Comparison of ENCODE assay signal across 1 cellular context in genomic region chr3:38454179-38454883, GRCh38.
TF ChIP-seq lines count a peak whose summit lies in the region.

No MANE protein-coding gene starts in this region.

TF ChIP-seq in HepG2, 621 proteins besides CTCF, POLR2A, EP300 and RAD21 (continued from another document and continues in another):
- TF ChIP-seq, protein P1, sequence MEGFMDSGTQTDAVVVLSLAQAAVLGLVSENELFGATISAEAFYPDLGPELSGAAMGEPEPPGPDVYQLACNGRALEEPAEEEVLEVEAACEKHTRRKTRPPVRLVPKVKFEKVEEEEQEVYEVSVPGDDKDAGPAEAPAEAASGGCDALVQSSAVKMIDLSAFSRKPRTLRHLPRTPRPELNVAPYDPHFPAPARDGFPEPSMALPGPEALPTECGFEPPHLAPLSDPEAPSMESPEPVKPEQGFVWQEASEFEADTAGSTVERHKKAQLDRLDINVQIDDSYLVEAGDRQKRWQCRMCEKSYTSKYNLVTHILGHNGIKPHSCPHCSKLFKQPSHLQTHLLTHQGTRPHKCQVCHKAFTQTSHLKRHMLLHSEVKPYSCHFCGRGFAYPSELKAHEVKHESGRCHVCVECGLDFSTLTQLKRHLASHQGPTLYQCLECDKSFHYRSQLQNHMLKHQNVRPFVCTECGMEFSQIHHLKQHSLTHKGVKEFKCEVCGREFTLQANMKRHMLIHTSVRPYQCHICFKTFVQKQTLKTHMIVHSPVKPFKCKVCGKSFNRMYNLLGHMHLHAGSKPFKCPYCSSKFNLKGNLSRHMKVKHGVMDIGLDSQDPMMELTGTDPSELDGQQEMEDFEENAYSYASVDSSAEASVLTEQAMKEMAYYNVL (CRISPR knock-in tag; IDR thresholded peaks at IDR 0.05; ENCODE audit: borderline replicate concordance) = no peak
- TF ChIP-seq ZBTB10 (CRISPR knock-in tag; IDR thresholded peaks at IDR 0.05; ENCODE audit: borderline replicate concordance) (no peak), ZBTB2 (CRISPR knock-in tag; IDR thresholded peaks at IDR 0.05; ENCODE audit: low read depth) (no peak), CREM (IDR thresholded peaks at IDR 0.05) (no peak), CREM (CRISPR knock-in tag; IDR thresholded peaks at IDR 0.05) (no peak), POLR2AphosphoS2 (IDR thresholded peaks at IDR 0.05; ENCODE audit: low read depth, low read length) (no peak), HIVEP1 (CRISPR knock-in tag; IDR thresholded peaks at IDR 0.05) (no peak), ATF2 (CRISPR knock-in tag; IDR thresholded peaks at IDR 0.05) (no peak), ZNF275 (CRISPR knock-in tag; IDR thresholded peaks at IDR 0.05; ENCODE audit: borderline replicate concordance) (no peak), RXRA (CRISPR knock-in tag; IDR thresholded peaks at IDR 0.05) (no peak), ZNF761 (CRISPR knock-in tag; conservative IDR thresholded peaks at IDR 0.05) (no peak), ZNF788 (CRISPR knock-in tag; IDR thresholded peaks at IDR 0.05; ENCODE audit: borderline replicate concordance) (no peak), DR1 (CRISPR knock-in tag; IDR thresholded peaks at IDR 0.05) (no peak), NCOR1 (IDR thresholded peaks at IDR 0.05; ENCODE audit: borderline replicate concordance, low read length) (no peak), UBTF (CRISPR knock-in tag; IDR thresholded peaks at IDR 0.05) (peak; percentile 3; the same call in 1 of the 2 replicates), ZNF615 (CRISPR knock-in tag; IDR thresholded peaks at IDR 0.05; ENCODE audit: borderline replicate concordance) (no peak), SALL2 (CRISPR knock-in tag; IDR thresholded peaks at IDR 0.05) (0 out of 2 replicates have a peak, but pooled peaks have one; percentile 17), RBM39 (IDR thresholded peaks at IDR 0.05; ENCODE audit: low read depth, low read length, poor library complexity, severe bottlenecking) (no peak), SMARCE1 (IDR thresholded peaks at IDR 0.05; ENCODE audit: borderline replicate concordance) (no peak), ZNF562 (CRISPR knock-in tag; IDR thresholded peaks at IDR 0.05; ENCODE audit: borderline replicate concordance) (no peak), ZNF44 (CRISPR knock-in tag; IDR thresholded peaks at IDR 0.05) (no peak), MXD3 (CRISPR knock-in tag; IDR thresholded peaks at IDR 0.05) (no peak), ZNF775 (CRISPR knock-in tag; IDR thresholded peaks at IDR 0.05; ENCODE audit: borderline replicate concordance) (no peak), ZNF605 (CRISPR knock-in tag; IDR thresholded peaks at IDR 0.05) (no peak; the same call in 1 of the 2 replicates), FOSL2 (CRISPR knock-in tag; IDR thresholded peaks at IDR 0.05) (no peak), JDP2 (CRISPR knock-in tag; IDR thresholded peaks at IDR 0.05; ENCODE audit: borderline replicate concordance) (no peak), PPARG (CRISPR knock-in tag; conservative IDR thresholded peaks at IDR 0.05) (no peak), SCMH1 (CRISPR knock-in tag; IDR thresholded peaks at IDR 0.05; ENCODE audit: borderline replicate concordance) (no peak), ZNF296 (CRISPR knock-in tag; conservative IDR thresholded peaks at IDR 0.05) (no peak), FOSL1 (CRISPR knock-in tag; IDR thresholded peaks at IDR 0.05; ENCODE audit: borderline replicate concordance) (no peak), ZNF33B (CRISPR knock-in tag; IDR thresholded peaks at IDR 0.05) (no peak), HNRNPUL1 (IDR thresholded peaks at IDR 0.05; ENCODE audit: low read depth, low read length) (no peak), ARID2 (CRISPR knock-in tag; IDR thresholded peaks at IDR 0.05; ENCODE audit: borderline replicate concordance) (0 out of 2 replicates have a peak, but pooled peaks have one; percentile 9), RELA (CRISPR knock-in tag; IDR thresholded peaks at IDR 0.05) (no peak)
- TF ChIP-seq, protein P2, sequence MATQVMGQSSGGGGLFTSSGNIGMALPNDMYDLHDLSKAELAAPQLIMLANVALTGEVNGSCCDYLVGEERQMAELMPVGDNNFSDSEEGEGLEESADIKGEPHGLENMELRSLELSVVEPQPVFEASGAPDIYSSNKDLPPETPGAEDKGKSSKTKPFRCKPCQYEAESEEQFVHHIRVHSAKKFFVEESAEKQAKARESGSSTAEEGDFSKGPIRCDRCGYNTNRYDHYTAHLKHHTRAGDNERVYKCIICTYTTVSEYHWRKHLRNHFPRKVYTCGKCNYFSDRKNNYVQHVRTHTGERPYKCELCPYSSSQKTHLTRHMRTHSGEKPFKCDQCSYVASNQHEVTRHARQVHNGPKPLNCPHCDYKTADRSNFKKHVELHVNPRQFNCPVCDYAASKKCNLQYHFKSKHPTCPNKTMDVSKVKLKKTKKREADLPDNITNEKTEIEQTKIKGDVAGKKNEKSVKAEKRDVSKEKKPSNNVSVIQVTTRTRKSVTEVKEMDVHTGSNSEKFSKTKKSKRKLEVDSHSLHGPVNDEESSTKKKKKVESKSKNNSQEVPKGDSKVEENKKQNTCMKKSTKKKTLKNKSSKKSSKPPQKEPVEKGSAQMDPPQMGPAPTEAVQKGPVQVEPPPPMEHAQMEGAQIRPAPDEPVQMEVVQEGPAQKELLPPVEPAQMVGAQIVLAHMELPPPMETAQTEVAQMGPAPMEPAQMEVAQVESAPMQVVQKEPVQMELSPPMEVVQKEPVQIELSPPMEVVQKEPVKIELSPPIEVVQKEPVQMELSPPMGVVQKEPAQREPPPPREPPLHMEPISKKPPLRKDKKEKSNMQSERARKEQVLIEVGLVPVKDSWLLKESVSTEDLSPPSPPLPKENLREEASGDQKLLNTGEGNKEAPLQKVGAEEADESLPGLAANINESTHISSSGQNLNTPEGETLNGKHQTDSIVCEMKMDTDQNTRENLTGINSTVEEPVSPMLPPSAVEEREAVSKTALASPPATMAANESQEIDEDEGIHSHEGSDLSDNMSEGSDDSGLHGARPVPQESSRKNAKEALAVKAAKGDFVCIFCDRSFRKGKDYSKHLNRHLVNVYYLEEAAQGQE (IDR thresholded peaks at IDR 0.05; ENCODE audit: borderline replicate concordance in 1 of 2, low read depth in 1 of 2, low read length in 2 of 2) = no peak
- TF ChIP-seq, protein P3, sequence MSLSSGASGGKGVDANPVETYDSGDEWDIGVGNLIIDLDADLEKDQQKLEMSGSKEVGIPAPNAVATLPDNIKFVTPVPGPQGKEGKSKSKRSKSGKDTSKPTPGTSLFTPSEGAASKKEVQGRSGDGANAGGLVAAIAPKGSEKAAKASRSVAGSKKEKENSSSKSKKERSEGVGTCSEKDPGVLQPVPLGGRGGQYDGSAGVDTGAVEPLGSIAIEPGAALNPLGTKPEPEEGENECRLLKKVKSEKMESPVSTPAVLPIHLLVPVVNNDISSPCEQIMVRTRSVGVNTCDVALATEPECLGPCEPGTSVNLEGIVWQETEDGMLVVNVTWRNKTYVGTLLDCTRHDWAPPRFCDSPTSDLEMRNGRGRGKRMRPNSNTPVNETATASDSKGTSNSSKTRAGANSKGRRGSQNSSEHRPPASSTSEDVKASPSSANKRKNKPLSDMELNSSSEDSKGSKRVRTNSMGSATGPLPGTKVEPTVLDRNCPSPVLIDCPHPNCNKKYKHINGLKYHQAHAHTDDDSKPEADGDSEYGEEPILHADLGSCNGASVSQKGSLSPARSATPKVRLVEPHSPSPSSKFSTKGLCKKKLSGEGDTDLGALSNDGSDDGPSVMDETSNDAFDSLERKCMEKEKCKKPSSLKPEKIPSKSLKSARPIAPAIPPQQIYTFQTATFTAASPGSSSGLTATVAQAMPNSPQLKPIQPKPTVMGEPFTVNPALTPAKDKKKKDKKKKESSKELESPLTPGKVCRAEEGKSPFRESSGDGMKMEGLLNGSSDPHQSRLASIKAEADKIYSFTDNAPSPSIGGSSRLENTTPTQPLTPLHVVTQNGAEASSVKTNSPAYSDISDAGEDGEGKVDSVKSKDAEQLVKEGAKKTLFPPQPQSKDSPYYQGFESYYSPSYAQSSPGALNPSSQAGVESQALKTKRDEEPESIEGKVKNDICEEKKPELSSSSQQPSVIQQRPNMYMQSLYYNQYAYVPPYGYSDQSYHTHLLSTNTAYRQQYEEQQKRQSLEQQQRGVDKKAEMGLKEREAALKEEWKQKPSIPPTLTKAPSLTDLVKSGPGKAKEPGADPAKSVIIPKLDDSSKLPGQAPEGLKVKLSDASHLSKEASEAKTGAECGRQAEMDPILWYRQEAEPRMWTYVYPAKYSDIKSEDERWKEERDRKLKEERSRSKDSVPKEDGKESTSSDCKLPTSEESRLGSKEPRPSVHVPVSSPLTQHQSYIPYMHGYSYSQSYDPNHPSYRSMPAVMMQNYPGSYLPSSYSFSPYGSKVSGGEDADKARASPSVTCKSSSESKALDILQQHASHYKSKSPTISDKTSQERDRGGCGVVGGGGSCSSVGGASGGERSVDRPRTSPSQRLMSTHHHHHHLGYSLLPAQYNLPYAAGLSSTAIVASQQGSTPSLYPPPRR (CRISPR knock-in tag; IDR thresholded peaks at IDR 0.05; ENCODE audit: borderline replicate concordance) = no peak
